ENCODE assay signal across 9 cellular contexts in the genomic region with DNA sequence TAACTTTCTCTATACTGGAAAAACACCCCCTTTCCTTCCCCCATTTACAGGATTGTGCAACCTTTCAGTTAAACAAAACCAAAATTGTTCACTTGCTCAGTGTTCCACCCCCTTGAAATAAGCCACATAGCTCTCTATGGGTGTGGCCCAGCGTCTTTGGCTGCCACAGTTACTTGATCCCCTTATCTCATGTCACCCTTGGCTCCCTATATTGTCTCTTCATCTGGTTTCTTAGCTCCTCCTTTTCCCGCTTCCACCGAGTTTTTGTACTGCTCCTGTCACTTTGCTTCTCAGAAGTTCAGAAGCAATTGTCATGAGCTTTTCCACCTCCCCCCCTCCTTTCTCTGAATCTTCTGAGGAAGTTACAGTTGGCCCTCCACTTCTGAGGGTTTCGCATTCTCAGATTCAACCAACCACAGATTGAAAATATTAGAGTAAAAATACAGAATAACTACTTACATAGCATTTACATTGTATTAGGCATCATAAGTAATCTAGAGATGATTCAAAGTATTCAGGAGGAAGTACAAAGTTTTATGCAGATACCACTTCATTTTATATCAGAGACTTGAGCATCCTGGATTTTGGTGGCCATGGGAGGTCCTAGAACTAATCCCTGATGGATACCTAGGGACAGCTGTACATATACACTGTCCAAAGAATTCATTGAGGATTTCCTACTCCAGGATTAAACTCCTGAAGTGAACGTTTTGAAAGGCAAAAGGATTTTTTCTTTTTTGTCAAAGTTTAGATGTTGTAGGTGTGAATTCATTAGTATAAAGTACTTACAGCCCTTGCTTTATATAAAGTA.
DNase-seq lines count a peak whose midpoint lies in the region; ATAC-seq, FAIRE-seq and TF ChIP-seq lines count a peak whose summit lies in the region.
"Had no signal": no experiment of that assay in that cellular context is flagged by ENCODE, and none has a peak within 500 bp of the region (broad histone marks: within the 10 kb centered on the region; RNA-seq: fewer than 3 reads in every experiment).

No MANE protein-coding gene starts in this region.

- H3K27me3 Mint-ChIP-seq in naive B cell = no peaks in the 10 kb centered on the region

- H3K4me1 Mint-ChIP-seq in naive B cell = peaks cover 56 to 88% (median 64%) of the 10 kb centered on the region in 3 donors

- DNase-seq in H54 (ENCODE audit: insufficient read length, low spot score) = no peak
- DNase-seq in M059J (ENCODE audit: low read depth) = peak; percentile 16
- no peak for DNase-seq in ascending aorta (ENCODE audit: low spot score in 2 of 2)
- DNase-seq in naive B cell = no peak
- DNase-seq in Ammon's horn (ENCODE audit: low spot score) = no peak
- DNase-seq in activated CD8-positive, alpha-beta memory T cell treated with anti-CD3 and anti-CD28 coated beads, Interleukin-2, amount 50 U/mL, for 4 hours = no peak
- DNase-seq in NCI-H2081 (lab: John Stamatoyannopoulos, UW) = no peak

- H3K27ac ChIP-seq in ascending aorta = peak overlapping the region; percentile 48 to 56
- H3K27ac ChIP-seq: VCaP had no signal

- intact Hi-C loops in ascending aorta (cut with DNase I) = no loop called here

- no peak for TF ChIP-seq CTCF in ascending aorta (IDR thresholded peaks at IDR 0.05)

- peak overlapping the region; percentile 74 to 98 (median 92) for H3K27ac Mint-ChIP-seq in naive B cell

- no peaks in the 10 kb centered on the region for H3K27me3 ChIP-seq in ascending aorta

- no peaks in the 10 kb centered on the region for H3K36me3 Mint-ChIP-seq in naive B cell

- peak; percentile 52 for FAIRE-seq in H54 (lab: Jason Lieb, UNC)

- ATAC-seq in GM18502 (IDR thresholded peaks at IDR 0.05; ENCODE audit: poor library complexity, unreplicated experiment) = peak; percentile 63
- ATAC-seq in naive B cell (ENCODE audit: low read depth in 2 of 2) = peak; percentile 71 to 72

- no peaks in the 10 kb centered on the region for H3K9me3 ChIP-seq in ascending aorta

- no peak overlapping the region for H3K4me3 ChIP-seq in ascending aorta

- no peaks in the 10 kb centered on the region for H3K9me3 Mint-ChIP-seq in naive B cell

- no peaks in the 10 kb centered on the region for H3K36me3 ChIP-seq in ascending aorta

- H3K4me3 Mint-ChIP-seq in naive B cell = peak overlapping the region; percentile 67 to 92 (median 80)

- TF ChIP-seq POLR2A in H54 (IDR thresholded peaks at IDR 0.05; ENCODE audit: low read depth, low read length) = no peak

- peaks cover 0 to 13% of the 10 kb centered on the region in 2 donors for H3K4me1 ChIP-seq in ascending aorta
